In the genomic region with DNA sequence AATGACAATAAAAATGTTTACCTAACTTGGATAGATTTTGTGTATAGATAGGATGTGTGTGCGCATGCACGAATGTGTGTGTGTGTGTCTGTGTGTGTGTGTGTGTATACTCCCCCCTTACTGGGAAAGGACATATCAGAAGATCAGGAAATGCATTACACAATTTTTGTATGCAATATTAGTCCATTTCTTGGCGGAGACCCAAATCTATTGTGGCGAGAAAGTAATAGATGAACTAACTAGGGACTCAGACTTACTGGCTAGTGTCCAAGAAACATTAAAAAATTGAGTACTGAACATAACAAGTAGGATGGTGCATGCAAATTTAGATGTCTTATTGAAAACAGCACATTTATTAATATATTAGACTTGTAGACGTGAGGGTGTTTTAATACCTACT, we compare ENCODE assay signal across 16 cellular contexts.
"Had no signal": no experiment of that assay in that cellular context is flagged by ENCODE, and none has a peak within 500 bp of the region (broad histone marks: within the 10 kb centered on the region; RNA-seq: fewer than 3 reads in every experiment).

No MANE protein-coding gene starts in this region.

- H3K4me2 ChIP-seq: hepatocyte had no signal

- H3K27ac ChIP-seq: ascending aorta, hepatocyte, parathyroid adenoma, sigmoid colon, stomach, thoracic aorta, upper lobe of left lung had no signal

- DNase-seq: activated CD4-positive, alpha-beta T cell treated with anti-CD3 and anti-CD28 coated beads, Interleukin-2, amount 50 U/mL, for 1 hour; activated CD8-positive, alpha-beta memory T cell treated with anti-CD3 and anti-CD28 coated beads, Interleukin-2, amount 50 U/mL, for 4 hours; activated naive CD4-positive, alpha-beta T cell treated with anti-CD3 and anti-CD28 coated beads, Interleukin-2, amount 50 U/mL, for 16 hours; activated T-cell treated with anti-CD3 and anti-CD28 coated beads, Interleukin-2, amount 50 U/mL, for 4 hours; cerebellar nuclear complex; effector CD4-positive, alpha-beta T cell; sigmoid colon; stimulated activated CD4-positive, alpha-beta T cell treated with anti-CD3 and anti-CD28 coated beads, Interleukin-4, amount 100 ng/mL, for 24 hours; stomach; T1000; upper lobe of left lung had no signal

- H3K36me3 ChIP-seq: ascending aorta, sigmoid colon, stomach, thoracic aorta, upper lobe of left lung had no signal

- H3K4me3 ChIP-seq: ascending aorta, hepatocyte, lung, sigmoid colon, stomach, thoracic aorta, upper lobe of left lung had no signal

- H3K79me2 ChIP-seq: hepatocyte, parathyroid adenoma had no signal

- H2AFZ ChIP-seq: hepatocyte, parathyroid adenoma had no signal

- H3K4me1 ChIP-seq: ascending aorta, parathyroid adenoma, sigmoid colon, stomach, upper lobe of left lung had no signal

- H3K9me3 ChIP-seq: ascending aorta, sigmoid colon, stomach, thoracic aorta, upper lobe of left lung had no signal
